ENCODE assay signal across 15 cellular contexts in the genomic region with DNA sequence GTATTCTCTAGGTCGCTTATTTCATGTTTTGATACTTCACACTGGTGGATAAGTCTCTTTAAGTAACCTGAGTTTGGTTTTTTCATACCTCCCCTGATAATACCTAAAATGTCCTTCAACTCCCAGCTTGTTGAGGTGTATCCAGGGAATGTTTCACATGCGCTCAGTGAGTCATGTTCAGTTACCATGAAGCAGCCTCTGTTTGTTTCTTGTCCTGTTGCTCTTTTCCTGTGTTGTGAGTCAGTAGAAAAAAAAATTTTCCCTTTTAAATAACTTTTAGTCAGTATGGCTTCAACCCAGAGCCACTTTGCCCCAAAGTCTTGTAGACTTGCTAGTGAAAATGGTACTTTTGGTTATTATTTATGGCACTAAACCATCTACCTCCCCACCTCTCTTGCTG.
A peak's percentile ranks its signal among the peaks of the same experiment; 100 is the strongest.
DNase-seq lines count a peak whose midpoint lies in the region; ATAC-seq, FAIRE-seq and TF ChIP-seq lines count a peak whose summit lies in the region.
"Had no signal": no experiment of that assay in that cellular context is flagged by ENCODE, and none has a peak within 500 bp of the region (broad histone marks: within the 10 kb centered on the region; RNA-seq: fewer than 3 reads in every experiment).

No MANE protein-coding gene starts in this region.

- no peak overlapping the region for H3K4me3 ChIP-seq in Panc1 (ENCODE audit: low read depth in 2 of 2, low read length in 2 of 2)
- no peak overlapping the region for H3K4me3 ChIP-seq in endothelial cell of umbilical vein (replicated peaks in 1 of 3; ENCODE audit: insufficient read depth in 1 of 3, low read depth in 1 of 3, low read length in 3 of 3)

- peak; percentile 83 for FAIRE-seq in endothelial cell of umbilical vein (lab: Jason Lieb, UNC)

- H2AFZ ChIP-seq in endothelial cell of umbilical vein (ENCODE audit: low read depth, low read length) = peak overlapping the region; percentile 1

- H3K79me2 ChIP-seq in endothelial cell of umbilical vein (ENCODE audit: control insufficient read depth, insufficient read depth, low read length) = no peaks in the 10 kb centered on the region

- H3K27ac ChIP-seq in Panc1 (ENCODE audit: low read length) (no peak overlapping the region), endothelial cell of umbilical vein (ENCODE audit: insufficient read depth, low read depth, low read length) (peak overlapping the region; percentile 91)
- H3K27ac ChIP-seq: C4-2B had no signal

- peak overlapping the region; percentile 55 for H3K9ac ChIP-seq in endothelial cell of umbilical vein (replicated peaks; ENCODE audit: extremely low read depth, insufficient read depth, low read length)

- POLR2A ChIA-PET in Panc1 (lab: Charles Lee) (no interaction called here), endothelial cell of umbilical vein (lab: Charles Lee) (interaction anchor here (1.1 kb wide), 1 partner anchor 61 kb away, joined by 3 read pairs; no protein-coding TSS in a partner anchor)

- dilution Hi-C loops in endothelial cell of umbilical vein (cut with MboI; ENCODE audit: extremely low pct_ligation_motif_present, low sequenced_read_pairs) = loop anchor here (25.0 kb wide), 1 partner anchor 294 kb away; no protein-coding TSS in a partner anchor

- in situ Hi-C loops in Panc1 (cut with HindIII; ENCODE audit: low pct_unique_long_range_greater_than_20kb, low sequenced_read_pairs) = no loop called here

- no peak overlapping the region for H3K4me2 ChIP-seq in endothelial cell of umbilical vein (ENCODE audit: insufficient read depth, low read length)

- no peaks in the 10 kb centered on the region for H3K9me1 ChIP-seq in endothelial cell of umbilical vein (replicated peaks; ENCODE audit: control insufficient read depth, extremely low read depth, insufficient read depth, low read length)

- BruUV-seq in Panc1 (replicated peaks; lab: Mats Ljungman, UMichigan) (no TSS peak), endothelial cell of umbilical vein (replicated peaks; lab: Mats Ljungman, UMichigan) (no TSS peak)

- no peaks in the 10 kb centered on the region for H4K20me1 ChIP-seq in endothelial cell of umbilical vein (replicated peaks; ENCODE audit: control insufficient read depth, extremely low read depth, insufficient read depth, low read length)

- CTCF ChIA-PET in Panc1 (lab: Charles Lee) = no interaction called here
- CTCF ChIA-PET in endothelial cell of umbilical vein (lab: Charles Lee) = interaction anchor here (0.6 to 1.5 kb wide), 7 partner anchors 18 to 221 kb away, joined by 3 to 5 read pairs (median 3); no protein-coding TSS in a partner anchor

- H3K9me3 ChIP-seq in Panc1 (ENCODE audit: control insufficient read depth, insufficient read depth, low read depth, low read length) (no peaks in the 10 kb centered on the region), endothelial cell of umbilical vein (replicated peaks; ENCODE audit: control insufficient read depth, insufficient read depth, low read length) (no peaks in the 10 kb centered on the region)

- ATAC-seq in Panc1 (peak; percentile 71), GM19035 (IDR thresholded peaks at IDR 0.05; ENCODE audit: unreplicated experiment) (no peak)
- ATAC-seq: activated CD4-positive, alpha-beta T cell treated with anti-CD3 and anti-CD28 coated beads for 36 hours; effector memory CD8-positive, alpha-beta T cell; left colon; Right ventricle myocardium inferior had no signal

- TF ChIP-seq CTCF in Panc1 (IDR thresholded peaks at IDR 0.05) = no peak
- TF ChIP-seq CTCF in endothelial cell of umbilical vein (IDR thresholded peaks at IDR 0.05; ENCODE audit: extremely low read depth in 1 of 2, insufficient read depth in 1 of 2, low read depth in 1 of 2, low read length in 2 of 2) = no peak

- H3K4me1 ChIP-seq in Panc1 (ENCODE audit: control insufficient read depth, insufficient read depth, low read length) = no peaks in the 10 kb centered on the region
- H3K4me1 ChIP-seq in endothelial cell of umbilical vein (ENCODE audit: control insufficient read depth, extremely low read depth, insufficient read depth, low read length) = peaks cover 17% of the 10 kb centered on the region

- DNase-seq in COLO829 (ENCODE audit: low spot score) (peak; percentile 66), Panc1 (ENCODE audit: low read depth, low spot score) (no peak), endothelial cell of umbilical vein (ENCODE audit: low read depth, low spot score) (peak; percentile 93), non-pigmented ciliary epithelial cell (ENCODE audit: low read depth) (peak; percentile 91), cerebellar nuclear complex (lab: John Stamatoyannopoulos, UW) (no peak), NOMO-1 treated with DMSO at 0.1 percent for 48 hours (lab: John Stamatoyannopoulos, UW; ENCODE audit: unreplicated experiment) (no peak), erythroblast (lab: John Stamatoyannopoulos, UW) (no peak)
- DNase-seq: activated CD4-positive, alpha-beta T cell treated with anti-CD3 and anti-CD28 coated beads for 36 hours; activated naive CD4-positive, alpha-beta T cell treated with Interleukin-2 at 50 U/mL for 16 hours; effector memory CD8-positive, alpha-beta T cell; left colon; NCI-H2107 had no signal

- TF ChIP-seq POLR2A in endothelial cell of umbilical vein (IDR thresholded peaks at IDR 0.05; ENCODE audit: low read depth, low read length) (no peak), erythroblast (IDR thresholded peaks at IDR 0.05; ENCODE audit: low read length) (no peak)

- intact Hi-C loops in Panc1 (cut with micrococcal nuclease; ENCODE audit: unreplicated experiment) = no loop called here
- intact Hi-C loops in endothelial cell of umbilical vein (cut with micrococcal nuclease) = loop anchor here (1.0 to 2.0 kb wide), 3 partner anchors 18 to 26 kb away; no protein-coding TSS in a partner anchor

- H3K27me3 ChIP-seq in Panc1 (ENCODE audit: control insufficient read depth, insufficient read depth, low read length) (no peaks in the 10 kb centered on the region), endothelial cell of umbilical vein (ENCODE audit: control insufficient read depth in 2 of 2, insufficient read depth in 2 of 2, low read length in 2 of 2) (no peaks in the 10 kb centered on the region)

- H3K36me3 ChIP-seq in Panc1 (ENCODE audit: control insufficient read depth, insufficient read depth, low read length) (no peaks in the 10 kb centered on the region), endothelial cell of umbilical vein (ENCODE audit: control insufficient read depth in 2 of 2, extremely low read depth in 1 of 2, insufficient read depth in 2 of 2, low read length in 2 of 2) (no peaks in the 10 kb centered on the region)

TF ChIP-seq in endothelial cell of umbilical vein, 7 proteins besides CTCF, POLR2A, EP300 and RAD21:
- TF ChIP-seq EZH2 (IDR thresholded peaks at IDR 0.05; ENCODE audit: borderline replicate concordance, low read depth, low read length, severe bottlenecking) (no peak), FOS (IDR thresholded peaks at IDR 0.05; ENCODE audit: borderline replicate concordance, insufficient read depth, low read length) (peak; percentile 98), JUN (IDR thresholded peaks at IDR 0.05; ENCODE audit: borderline replicate concordance, insufficient read depth, insufficient read length, low read depth) (peak; percentile 95)
- TF ChIP-seq, protein P1, sequence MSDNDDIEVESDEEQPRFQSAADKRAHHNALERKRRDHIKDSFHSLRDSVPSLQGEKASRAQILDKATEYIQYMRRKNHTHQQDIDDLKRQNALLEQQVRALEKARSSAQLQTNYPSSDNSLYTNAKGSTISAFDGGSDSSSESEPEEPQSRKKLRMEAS (IDR thresholded peaks at IDR 0.05; ENCODE audit: insufficient read depth, insufficient read length) = no peak

Comparison
In these comparisons a context has a peak if more than half of its experiments do, and no peak if none do; other contexts are left out.
1. DNase-seq: peak in COLO829 (single experiment), endothelial cell of umbilical vein (single experiment) and non-pigmented ciliary epithelial cell (single experiment); none in Panc1 (single experiment), cerebellar nuclear complex (0 of 2), NOMO-1 treated with DMSO at 0.1 percent for 48 hours (single experiment) and erythroblast (0 of 2).